ENCODE assay signal across 8 cellular contexts in genomic region chr13:99265823-99266426, GRCh38. TPM values are rescaled to one million over a fixed set of nuclear protein-coding genes. Genes with fewer than 3 reads are reported as not detected.
DNase-seq lines count a peak whose midpoint lies in the region; ATAC-seq, FAIRE-seq and TF ChIP-seq lines count a peak whose summit lies in the region.

No MANE protein-coding gene starts in this region.

- TF ChIP-seq CTCF in HEK293 (tag by site-specific recombination; IDR thresholded peaks at IDR 0.05) (no peak), brain microvascular endothelial cell (IDR thresholded peaks at IDR 0.05; ENCODE audit: low read depth, low read length, missing control alignments) (peak; percentile 62)

- no peak overlapping the region for H3K4me3 ChIP-seq in HEK293 (ENCODE audit: low read depth, low read length)
- no peak overlapping the region for H3K4me3 ChIP-seq in brain microvascular endothelial cell (ENCODE audit: low read depth, low read length)

- DNase-seq in DMS153 treated with DMSO at 0.1 percent for 48 hours (lab: John Stamatoyannopoulos, UW; ENCODE audit: unreplicated experiment) = peak; percentile 7
- peak; percentile 57 for DNase-seq in NCI-H748 (lab: John Stamatoyannopoulos, UW; ENCODE audit: unreplicated experiment)
- peak; percentile 28 for DNase-seq in brain microvascular endothelial cell
- DNase-seq in left colon = no peak
- peak; percentile 12 for DNase-seq in urothelium cell line (ENCODE audit: low spot score)
- no peak for DNase-seq in ecto neural progenitor cell (ENCODE audit: low spot score)

- intact Hi-C loops in left colon (cut with DNase I, micrococcal nuclease) = loop anchor here in 1 of 2 donors (5.0 kb wide), 2 partner anchors 89 to 171 kb away; no protein-coding TSS in a partner anchor

- H3K27me3 ChIP-seq in brain microvascular endothelial cell (replicated peaks) = no peaks in the 10 kb centered on the region

- H3K9me3 ChIP-seq in HEK293 (ENCODE audit: control insufficient read depth, insufficient read depth, low read depth, low read length) = no peaks in the 10 kb centered on the region

- peaks cover 0 to 3% of the 10 kb centered on the region in 2 experiments; a peak in 1 of 3 replicates for H3K36me3 ChIP-seq in HEK293 (ENCODE audit: control insufficient read depth in 2 of 2, insufficient read depth in 1 of 2, low read length in 2 of 2)
- no peaks in the 10 kb centered on the region for H3K36me3 ChIP-seq in brain microvascular endothelial cell (replicated peaks)

- H3K27ac ChIP-seq in HEK293 (ENCODE audit: extremely low read depth, low read depth, low read length) (no peak overlapping the region), brain microvascular endothelial cell (no peak overlapping the region)

- POLR2A ChIA-PET in HEK293 (lab: Yijun Ruan, JAX) = no interaction called here

- ATAC-seq in left colon (peak; percentile 80), HG03039 (IDR thresholded peaks at IDR 0.05; ENCODE audit: unreplicated experiment) (no peak)

- in situ Hi-C loops in brain microvascular endothelial cell (cut with HindIII; ENCODE audit: low pct_ligation_motif_present, low sequenced_read_pairs) = no loop called here

- CTCF ChIA-PET in HEK293 (lab: Yijun Ruan, JAX) = interaction anchor here (0.6 to 8.2 kb wide), 30 partner anchors 9 to 426 kb away, joined by 3 to 146 read pairs (median 4); partner anchors contain the start of gene UBAC2

- no peak for FAIRE-seq in urothelium cell line (lab: Jason Lieb, UNC)

- no peaks in the 10 kb centered on the region for H3K4me1 ChIP-seq in HEK293 (ENCODE audit: control insufficient read depth, insufficient read depth, low read length)

TF ChIP-seq in HEK293, 187 proteins besides CTCF, POLR2A, EP300 and RAD21:
- TF ChIP-seq ZNF660 (tag by site-specific recombination; IDR thresholded peaks at IDR 0.05) (peak; percentile 61; the same call in 1 of the 2 replicates), ZNF621 (tag by site-specific recombination; IDR thresholded peaks at IDR 0.05) (no peak), ZNF707 (tag by site-specific recombination; IDR thresholded peaks at IDR 0.05) (no peak), ZNF654 (tag by site-specific recombination; IDR thresholded peaks at IDR 0.05; ENCODE audit: low read depth) (peak; percentile 60), YY1 (tag by site-specific recombination; IDR thresholded peaks at IDR 0.05) (no peak), ZNF121 (tag by site-specific recombination; IDR thresholded peaks at IDR 0.05) (no peak), ZBTB48 (tag by site-specific recombination; IDR thresholded peaks at IDR 0.05) (no peak), ZNF26 (tag by site-specific recombination; IDR thresholded peaks at IDR 0.05) (no peak), ZNF174 (tag by site-specific recombination; IDR thresholded peaks at IDR 0.05) (no peak)

RNA-seq across cellular contexts. Expression of gene GPR18, which starts 7.7 kb away (rescaled TPM):
- total RNA-seq in left colon = under 1 TPM in 1 of 2 donors, not detected in 1; 0.59 TPM

RNA-seq across cellular contexts. Expression of gene GPR183, which starts 41.3 kb away (rescaled TPM):
- total RNA-seq in left colon = 1 to 10 TPM; 2.5 to 6.4 TPM

Comparison
In these comparisons a context has a peak if more than half of its experiments do, and no peak if none do; other contexts are left out.
1. DNase-seq: peak in DMS153 treated with DMSO at 0.1 percent for 48 hours (single experiment), NCI-H748 (single experiment), brain microvascular endothelial cell (single experiment) and urothelium cell line (single experiment); none in left colon (0 of 2) and ecto neural progenitor cell (single experiment).